In genomic region chr11:94780432-94780831, GRCh38 we compare ENCODE assay signal across 11 cellular contexts. TPM values are rescaled to one million over a fixed set of nuclear protein-coding genes. Genes with fewer than 3 reads are reported as not detected.
A peak's percentile ranks its signal among the peaks of the same experiment; 100 is the strongest.
DNase-seq lines count a peak whose midpoint lies in the region; ATAC-seq, FAIRE-seq and TF ChIP-seq lines count a peak whose summit lies in the region.
"Had no signal": no experiment of that assay in that cellular context is flagged by ENCODE, and none has a peak within 500 bp of the region (broad histone marks: within the 10 kb centered on the region; RNA-seq: fewer than 3 reads in every experiment).

No MANE protein-coding gene starts in this region.

- no peak for ATAC-seq in stimulated activated naive CD8-positive, alpha-beta T cell treated with anti-CD3 and anti-CD28 coated beads, Interleukin-15, Interleukin-2, amounts not matched to agents 100 U/mL and 50 U/mL, for 24 hours
- no peak for ATAC-seq in sciatic nerve
- ATAC-seq in HG03045 (IDR thresholded peaks at IDR 0.05; ENCODE audit: unreplicated experiment), result no peak

- peaks cover 17% of the 10 kb centered on the region for H3K4me1 ChIP-seq in astrocyte (ENCODE audit: insufficient read depth, low read length)
- peaks cover 77% of the 10 kb centered on the region for H3K4me1 ChIP-seq in muscle layer of colon (ENCODE audit: insufficient read depth, low read length)
- peaks cover 65% of the 10 kb centered on the region for H3K4me1 ChIP-seq in vagina

- peak overlapping the region; percentile 51 for H3K4me2 ChIP-seq in astrocyte (ENCODE audit: low read length)

- H3K36me3 ChIP-seq in astrocyte (ENCODE audit: insufficient read depth, low read length) (no peaks in the 10 kb centered on the region), muscle layer of colon (ENCODE audit: insufficient read depth, low read length) (no peaks in the 10 kb centered on the region), vagina (no peaks in the 10 kb centered on the region)

- H2AFZ ChIP-seq in astrocyte (ENCODE audit: low read depth, low read length), result no peak overlapping the region

- H3K27me3 Mint-ChIP-seq in stimulated activated naive CD8-positive, alpha-beta T cell treated with anti-CD3 and anti-CD28 coated beads, Interleukin-15, Interleukin-2, amounts not matched to agents 100 ng/mL and 50 ng/mL, for 24 hours, result peaks cover 15% of the 10 kb centered on the region
- no peaks in the 10 kb centered on the region for H3K27me3 Mint-ChIP-seq in astrocyte (ENCODE audit: low read depth, unreplicated experiment)

- H3K9ac ChIP-seq in astrocyte (ENCODE audit: low read length), result peak overlapping the region; percentile 4
- no peak overlapping the region for H3K9ac ChIP-seq in muscle layer of colon (ENCODE audit: low read length)

- H3K4me1 Mint-ChIP-seq in stimulated activated naive CD8-positive, alpha-beta T cell treated with anti-CD3 and anti-CD28 coated beads, Interleukin-15, Interleukin-2, amounts not matched to agents 100 ng/mL and 50 ng/mL, for 24 hours (ENCODE audit: low read depth), result peaks cover 13% of the 10 kb centered on the region
- peaks cover 33% of the 10 kb centered on the region for H3K4me1 Mint-ChIP-seq in astrocyte (ENCODE audit: low read depth, unreplicated experiment)

- H4K20me1 ChIP-seq in astrocyte (ENCODE audit: insufficient read depth, low read length), result peaks cover 43% of the 10 kb centered on the region

- peak overlapping the region; percentile 52 for H3K4me3 Mint-ChIP-seq in stimulated activated naive CD8-positive, alpha-beta T cell treated with anti-CD3 and anti-CD28 coated beads, Interleukin-15, Interleukin-2, amounts not matched to agents 100 ng/mL and 50 ng/mL, for 24 hours
- H3K4me3 Mint-ChIP-seq in astrocyte (ENCODE audit: unreplicated experiment), result no peak overlapping the region

- no peak for TF ChIP-seq POLR2A in vagina (IDR thresholded peaks at IDR 0.05)

- H3K4me3 ChIP-seq in astrocyte (ENCODE audit: insufficient read depth, low read depth, low read length) (no peak overlapping the region), muscle layer of colon (ENCODE audit: low read depth in 1 of 2, low read length in 2 of 2) (peak overlapping the region in 1 of 2 donors; percentile 25), vagina (peak overlapping the region; percentile 4 to 14)

- TF ChIP-seq CTCF in astrocyte (IDR thresholded peaks at IDR 0.05; ENCODE audit: insufficient read depth, low read depth, low read length) (no peak), vagina (IDR thresholded peaks at IDR 0.05) (no peak)

- peak overlapping the region; percentile 9 for H3K27ac Mint-ChIP-seq in stimulated activated naive CD8-positive, alpha-beta T cell treated with anti-CD3 and anti-CD28 coated beads, Interleukin-15, Interleukin-2, amounts not matched to agents 100 ng/mL and 50 ng/mL, for 24 hours
- no peak overlapping the region for H3K27ac Mint-ChIP-seq in astrocyte (ENCODE audit: unreplicated experiment)

- H3K27me3 ChIP-seq in astrocyte (ENCODE audit: insufficient read depth, low read length) (no peaks in the 10 kb centered on the region), muscle layer of colon (ENCODE audit: control insufficient read depth in 1 of 2, insufficient read depth in 2 of 2, low read length in 2 of 2) (no peaks in the 10 kb centered on the region), vagina (no peaks in the 10 kb centered on the region)

- FAIRE-seq in astrocyte (lab: Jason Lieb, UNC), result no peak
- FAIRE-seq: H1 had no signal

- H3K36me3 Mint-ChIP-seq in stimulated activated naive CD8-positive, alpha-beta T cell treated with anti-CD3 and anti-CD28 coated beads, Interleukin-15, Interleukin-2, amounts not matched to agents 100 ng/mL and 50 ng/mL, for 24 hours (ENCODE audit: low read depth), result no peaks in the 10 kb centered on the region
- H3K36me3 Mint-ChIP-seq in astrocyte (ENCODE audit: low read depth, unreplicated experiment), result no peaks in the 10 kb centered on the region

- peaks cover 94% of the 10 kb centered on the region for H3K79me2 ChIP-seq in astrocyte (ENCODE audit: insufficient read depth, low read length)

- intact Hi-C loops in vagina (cut with DNase I), result no loop called here
- intact Hi-C loops in sciatic nerve (cut with DNase I), result no loop called here

- H3K9me3 Mint-ChIP-seq in stimulated activated naive CD8-positive, alpha-beta T cell treated with anti-CD3 and anti-CD28 coated beads, Interleukin-15, Interleukin-2, amounts not matched to agents 100 ng/mL and 50 ng/mL, for 24 hours, result no peaks in the 10 kb centered on the region
- no peaks in the 10 kb centered on the region for H3K9me3 Mint-ChIP-seq in astrocyte (ENCODE audit: unreplicated experiment)

- H3K27ac ChIP-seq in astrocyte (ENCODE audit: low read depth, low read length) (peak overlapping the region; percentile 8), muscle layer of colon (ENCODE audit: low read depth, low read length) (peak overlapping the region; percentile 59), vagina (no peak overlapping the region)

- DNase-seq in stimulated activated naive CD8-positive, alpha-beta T cell treated with anti-CD3 and anti-CD28 coated beads, Interleukin-15, Interleukin-2, amounts not matched to agents 100 U/mL and 50 U/mL, for 24 hours, result no peak
- DNase-seq in astrocyte (ENCODE audit: low read depth) (no peak), vagina (ENCODE audit: extremely low spot score in 2 of 2) (no peak), sciatic nerve (ENCODE audit: low spot score) (no peak), cerebellar cortex (ENCODE audit: low spot score) (no peak)
- DNase-seq: activated CD4-positive, CD25-positive, alpha-beta regulatory T cell; Karpas-422 had no signal

- no peaks in the 10 kb centered on the region for H3K9me3 ChIP-seq in astrocyte (ENCODE audit: insufficient read depth, low read depth, low read length)
- H3K9me3 ChIP-seq in muscle layer of colon (ENCODE audit: low read length), result no peaks in the 10 kb centered on the region
- H3K9me3 ChIP-seq in vagina, result no peaks in the 10 kb centered on the region

RNA-seq across cellular contexts. Expression of gene AMOTL1, which starts 12.3 kb away (rescaled TPM):
- total RNA-seq in astrocyte, result 46.1 and 47.8 TPM in 2 replicates
- total RNA-seq in vagina, result 45.7 TPM
- 75.6 TPM for total RNA-seq in sciatic nerve
